ENCODE assay signal across 1 cellular context in genomic region chr15:34501131-34501530, GRCh38.
TF ChIP-seq lines count a peak whose summit lies in the region.

No MANE protein-coding gene starts in this region.

TF ChIP-seq in SK-N-SH treated with all-trans-retinoic acid at 6 μM for 48 hours, 23 proteins besides CTCF, POLR2A, EP300 and RAD21:
- TF ChIP-seq CREB5 (CRISPR knock-in tag; IDR thresholded peaks at IDR 0.05; ENCODE audit: low read depth) (no peak), TCF4 (CRISPR knock-in tag; IDR thresholded peaks at IDR 0.05; ENCODE audit: borderline replicate concordance) (no peak), TSHZ2 (CRISPR knock-in tag; IDR thresholded peaks at IDR 0.05) (no peak), ZNF565 (CRISPR knock-in tag; conservative IDR thresholded peaks at IDR 0.05; ENCODE audit: low read depth) (no peak), RARB (CRISPR knock-in tag; IDR thresholded peaks at IDR 0.05) (no peak), GLIS3 (CRISPR knock-in tag; IDR thresholded peaks at IDR 0.05) (no peak), ZNF8 (CRISPR knock-in tag; IDR thresholded peaks at IDR 0.05) (no peak)
